ENCODE assay signal across 20 cellular contexts in the genomic region with DNA sequence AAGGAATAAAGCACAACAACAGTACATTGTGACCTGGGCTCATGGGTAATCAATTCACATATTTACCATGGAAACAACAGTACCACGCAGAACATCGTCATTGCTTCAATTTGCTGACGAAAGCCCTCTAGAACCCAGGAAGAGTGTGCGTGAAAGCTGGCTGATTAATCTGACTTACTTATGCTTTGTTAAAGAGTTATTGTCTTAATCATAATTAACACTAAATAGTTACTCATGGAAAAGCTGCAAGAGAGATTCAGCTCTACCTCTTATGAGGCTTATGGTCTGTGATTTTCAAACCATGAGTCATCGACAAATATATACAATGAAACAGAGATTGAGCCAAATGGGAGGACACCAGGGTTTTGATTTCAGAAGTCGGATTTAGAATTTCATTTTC.
DNase-seq lines count a peak whose midpoint lies in the region; ATAC-seq and TF ChIP-seq lines count a peak whose summit lies in the region.
"Had no signal": no experiment of that assay in that cellular context is flagged by ENCODE, and none has a peak within 500 bp of the region (broad histone marks: within the 10 kb centered on the region; RNA-seq: fewer than 3 reads in every experiment).

No MANE protein-coding gene starts in this region.

- TF ChIP-seq CTCF in brain (conservative IDR thresholded peaks at IDR 0.05), result no peak
- no peak for TF ChIP-seq CTCF in type B pancreatic cell (conservative IDR thresholded peaks at IDR 0.05)

- DNase-seq in NCI-H748 (lab: John Stamatoyannopoulos, UW; ENCODE audit: unreplicated experiment) (peak; percentile 63), NCI-H748 treated with DMSO at 0.1 percent for 48 hours (lab: John Stamatoyannopoulos, UW) (no peak), NCI-H460 (ENCODE audit: extremely low read depth, low read depth) (peak; percentile 96), AG20443 (ENCODE audit: low spot score) (no peak), type B pancreatic cell (ENCODE audit: extremely low spot score, unreplicated experiment) (no peak), NCI-H2029 treated with DMSO at 0.1 percent for 48 hours (lab: John Stamatoyannopoulos, UW) (no peak)
- DNase-seq: activated CD4-positive, alpha-beta memory T cell treated with anti-CD3 and anti-CD28 coated beads, Interleukin-2, amount 10 ng/mL, durations not matched to agents 7 days and 5 days; activated naive CD4-positive, alpha-beta T cell; amniotic stem cell; C1 segment of cervical spinal cord; endodermal cell; GF-D8; NCI-H1694 treated with DMSO at 0.1 percent for 48 hours; psoas muscle; small intestine; stimulated activated CD4-positive, alpha-beta T cell treated with anti-CD3 and anti-CD28 coated beads, Interleukin-4, amount 100 ng/mL, for 1 hour; upper lobe of right lung had no signal

- H3K4me1 Mint-ChIP-seq in brain (peaks cover 41% of the 10 kb centered on the region), type B pancreatic cell (ENCODE audit: unreplicated experiment) (no peaks in the 10 kb centered on the region)
- H3K4me1 Mint-ChIP-seq: activated CD4-positive, alpha-beta memory T cell treated with anti-CD3 and anti-CD28 coated beads, Interleukin-2, amount 10 ng/mL, durations not matched to agents 7 days and 5 days; endodermal cell had no signal

- H3K36me3 Mint-ChIP-seq in brain (no peaks in the 10 kb centered on the region), type B pancreatic cell (no peaks in the 10 kb centered on the region)

- peak overlapping the region in 3 of 5 experiments; percentile 2 to 68 (median 59) for H3K4me3 Mint-ChIP-seq in brain
- no peak overlapping the region for H3K4me3 Mint-ChIP-seq in type B pancreatic cell
- H3K4me3 Mint-ChIP-seq: activated CD4-positive, alpha-beta memory T cell treated with anti-CD3 and anti-CD28 coated beads, Interleukin-2, amount 10 ng/mL, durations not matched to agents 7 days and 5 days; endodermal cell had no signal

- no peak for ATAC-seq in GM18498 (IDR thresholded peaks at IDR 0.05; ENCODE audit: unreplicated experiment)
- ATAC-seq: GM12878, psoas muscle, upper lobe of right lung had no signal

- H3K27ac Mint-ChIP-seq in brain (peak overlapping the region; percentile 7 to 54 (median 45)), type B pancreatic cell (no peak overlapping the region)
- H3K27ac Mint-ChIP-seq: activated CD4-positive, alpha-beta memory T cell treated with anti-CD3 and anti-CD28 coated beads, Interleukin-2, amount 10 ng/mL, durations not matched to agents 7 days and 5 days; endodermal cell had no signal

- H3K9me3 Mint-ChIP-seq in brain (peaks cover 0 to 6% (median 0%) of the 10 kb centered on the region in 5 experiments), type B pancreatic cell (no peaks in the 10 kb centered on the region)
- H3K9me3 Mint-ChIP-seq: activated CD4-positive, alpha-beta memory T cell treated with anti-CD3 and anti-CD28 coated beads, Interleukin-2, amount 10 ng/mL, durations not matched to agents 7 days and 5 days; endodermal cell had no signal

- H3K27me3 Mint-ChIP-seq in brain, result no peaks in the 10 kb centered on the region
- H3K27me3 Mint-ChIP-seq in type B pancreatic cell, result no peaks in the 10 kb centered on the region
- H3K27me3 Mint-ChIP-seq: activated CD4-positive, alpha-beta memory T cell treated with anti-CD3 and anti-CD28 coated beads, Interleukin-2, amount 10 ng/mL, durations not matched to agents 7 days and 5 days had no signal

Comparison
In these comparisons a context has a peak if more than half of its experiments do, and no peak if none do; other contexts are left out.
1. DNase-seq: peak in NCI-H748 (single experiment) and NCI-H460 (single experiment); none in NCI-H748 treated with DMSO at 0.1 percent for 48 hours (single experiment), AG20443 (single experiment), type B pancreatic cell (single experiment) and NCI-H2029 treated with DMSO at 0.1 percent for 48 hours (single experiment).